Comparison of ENCODE assay signal across 1 cellular context in the genomic region with DNA sequence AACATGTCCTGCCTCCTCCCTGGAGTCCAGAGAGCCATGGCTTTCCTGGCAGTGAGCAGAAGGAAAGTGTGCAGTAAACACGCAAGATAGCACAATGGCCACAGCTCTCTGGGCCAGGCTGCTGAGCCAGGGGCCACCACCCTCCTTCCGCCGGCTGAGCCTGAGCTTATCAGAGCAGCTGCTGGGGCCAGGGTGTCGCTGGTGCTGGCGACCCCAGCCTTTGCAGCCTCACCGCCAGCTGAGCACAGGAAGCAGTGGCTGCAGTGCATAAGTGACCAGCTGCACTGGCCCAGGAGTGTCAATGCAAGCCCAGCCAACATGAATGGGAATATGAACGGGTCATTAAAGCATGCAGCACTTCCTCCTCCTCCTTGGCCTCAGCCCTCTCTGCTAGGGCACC.
TF ChIP-seq lines count a peak whose summit lies in the region.

No MANE protein-coding gene starts in this region.

TF ChIP-seq in SK-N-SH treated with all-trans-retinoic acid at 6 μM for 48 hours, 23 proteins besides CTCF, POLR2A, EP300 and RAD21 (continued from another document):
- TF ChIP-seq, protein P1, sequence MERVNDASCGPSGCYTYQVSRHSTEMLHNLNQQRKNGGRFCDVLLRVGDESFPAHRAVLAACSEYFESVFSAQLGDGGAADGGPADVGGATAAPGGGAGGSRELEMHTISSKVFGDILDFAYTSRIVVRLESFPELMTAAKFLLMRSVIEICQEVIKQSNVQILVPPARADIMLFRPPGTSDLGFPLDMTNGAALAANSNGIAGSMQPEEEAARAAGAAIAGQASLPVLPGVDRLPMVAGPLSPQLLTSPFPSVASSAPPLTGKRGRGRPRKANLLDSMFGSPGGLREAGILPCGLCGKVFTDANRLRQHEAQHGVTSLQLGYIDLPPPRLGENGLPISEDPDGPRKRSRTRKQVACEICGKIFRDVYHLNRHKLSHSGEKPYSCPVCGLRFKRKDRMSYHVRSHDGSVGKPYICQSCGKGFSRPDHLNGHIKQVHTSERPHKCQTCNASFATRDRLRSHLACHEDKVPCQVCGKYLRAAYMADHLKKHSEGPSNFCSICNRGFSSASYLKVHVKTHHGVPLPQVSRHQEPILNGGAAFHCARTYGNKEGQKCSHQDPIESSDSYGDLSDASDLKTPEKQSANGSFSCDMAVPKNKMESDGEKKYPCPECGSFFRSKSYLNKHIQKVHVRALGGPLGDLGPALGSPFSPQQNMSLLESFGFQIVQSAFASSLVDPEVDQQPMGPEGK (CRISPR knock-in tag; IDR thresholded peaks at IDR 0.05; ENCODE audit: borderline replicate concordance), result no peak
- TF ChIP-seq, protein P2, sequence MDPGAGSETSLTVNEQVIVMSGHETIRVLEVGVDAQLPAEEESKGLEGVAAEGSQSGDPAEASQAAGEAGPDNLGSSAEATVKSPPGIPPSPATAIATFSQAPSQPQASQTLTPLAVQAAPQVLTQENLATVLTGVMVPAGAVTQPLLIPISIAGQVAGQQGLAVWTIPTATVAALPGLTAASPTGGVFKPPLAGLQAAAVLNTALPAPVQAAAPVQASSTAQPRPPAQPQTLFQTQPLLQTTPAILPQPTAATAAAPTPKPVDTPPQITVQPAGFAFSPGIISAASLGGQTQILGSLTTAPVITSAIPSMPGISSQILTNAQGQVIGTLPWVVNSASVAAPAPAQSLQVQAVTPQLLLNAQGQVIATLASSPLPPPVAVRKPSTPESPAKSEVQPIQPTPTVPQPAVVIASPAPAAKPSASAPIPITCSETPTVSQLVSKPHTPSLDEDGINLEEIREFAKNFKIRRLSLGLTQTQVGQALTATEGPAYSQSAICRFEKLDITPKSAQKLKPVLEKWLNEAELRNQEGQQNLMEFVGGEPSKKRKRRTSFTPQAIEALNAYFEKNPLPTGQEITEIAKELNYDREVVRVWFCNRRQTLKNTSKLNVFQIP (CRISPR knock-in tag; IDR thresholded peaks at IDR 0.05; ENCODE audit: borderline replicate concordance, low read depth), result no peak
- no peak for TF ChIP-seq TOX (CRISPR knock-in tag; IDR thresholded peaks at IDR 0.05; ENCODE audit: borderline replicate concordance)
- TF ChIP-seq ZNF8 (CRISPR knock-in tag; IDR thresholded peaks at IDR 0.05), result no peak
- TF ChIP-seq ESRRG (CRISPR knock-in tag; IDR thresholded peaks at IDR 0.05), result no peak
- TF ChIP-seq, protein P3, sequence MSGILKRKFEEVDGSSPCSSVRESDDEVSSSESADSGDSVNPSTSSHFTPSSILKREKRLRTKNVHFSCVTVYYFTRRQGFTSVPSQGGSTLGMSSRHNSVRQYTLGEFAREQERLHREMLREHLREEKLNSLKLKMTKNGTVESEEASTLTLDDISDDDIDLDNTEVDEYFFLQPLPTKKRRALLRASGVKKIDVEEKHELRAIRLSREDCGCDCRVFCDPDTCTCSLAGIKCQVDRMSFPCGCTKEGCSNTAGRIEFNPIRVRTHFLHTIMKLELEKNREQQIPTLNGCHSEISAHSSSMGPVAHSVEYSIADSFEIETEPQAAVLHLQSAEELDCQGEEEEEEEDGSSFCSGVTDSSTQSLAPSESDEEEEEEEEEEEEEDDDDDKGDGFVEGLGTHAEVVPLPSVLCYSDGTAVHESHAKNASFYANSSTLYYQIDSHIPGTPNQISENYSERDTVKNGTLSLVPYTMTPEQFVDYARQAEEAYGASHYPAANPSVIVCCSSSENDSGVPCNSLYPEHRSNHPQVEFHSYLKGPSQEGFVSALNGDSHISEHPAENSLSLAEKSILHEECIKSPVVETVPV (CRISPR knock-in tag; IDR thresholded peaks at IDR 0.05), result no peak
- no peak for TF ChIP-seq ZFP30 (CRISPR knock-in tag; IDR thresholded peaks at IDR 0.05)
- TF ChIP-seq BACH2 (CRISPR knock-in tag; IDR thresholded peaks at IDR 0.05; ENCODE audit: borderline replicate concordance), result no peak
- TF ChIP-seq ARNTL (CRISPR knock-in tag; IDR thresholded peaks at IDR 0.05; ENCODE audit: borderline replicate concordance, low read depth), result no peak
- no peak for TF ChIP-seq ZFP3 (CRISPR knock-in tag; IDR thresholded peaks at IDR 0.05)
- no peak for TF ChIP-seq ZNF70 (CRISPR knock-in tag; IDR thresholded peaks at IDR 0.05)
- no peak for TF ChIP-seq TCF4 (CRISPR knock-in tag; IDR thresholded peaks at IDR 0.05; ENCODE audit: borderline replicate concordance)
- no peak for TF ChIP-seq GLIS3 (CRISPR knock-in tag; IDR thresholded peaks at IDR 0.05)
